In the genomic region with DNA sequence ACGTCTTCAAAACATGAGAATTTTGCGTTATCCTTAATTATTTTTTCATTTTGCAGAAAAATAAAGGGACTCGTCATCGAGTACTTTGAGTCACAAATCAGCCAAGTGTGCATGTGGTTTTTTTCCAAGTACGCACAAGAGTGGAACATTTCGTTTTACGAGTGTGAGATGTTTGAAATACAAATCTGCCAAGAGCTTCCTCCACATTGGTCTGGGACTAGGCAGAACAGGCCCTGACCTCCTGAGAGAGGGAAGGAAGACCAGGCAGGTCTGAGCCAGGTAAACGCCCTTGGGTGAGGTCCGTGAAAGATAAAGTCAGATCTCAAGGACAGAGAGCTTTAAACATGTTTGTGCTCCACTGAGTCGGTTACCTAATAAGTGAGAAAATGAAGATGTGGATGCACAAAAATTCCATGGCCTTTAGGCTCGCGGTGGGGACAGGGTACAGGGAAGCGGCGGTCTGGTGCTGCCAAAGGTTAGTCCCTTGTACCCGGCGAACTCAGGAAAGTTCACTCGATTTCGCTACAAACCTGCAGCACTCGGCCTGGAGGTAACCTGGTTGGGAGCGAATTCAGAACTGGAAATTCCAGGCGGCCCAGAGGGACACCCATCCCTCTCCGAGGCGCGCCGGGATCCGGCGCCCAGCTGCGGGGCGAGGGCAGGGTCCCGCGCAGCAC, we compare ENCODE assay signal across 8 cellular contexts. TPM values are rescaled to one million over a fixed set of nuclear protein-coding genes. Genes with fewer than 3 reads are reported as not detected.
DNase-seq lines count a peak whose midpoint lies in the region; ATAC-seq, FAIRE-seq and TF ChIP-seq lines count a peak whose summit lies in the region.

No MANE protein-coding gene starts in this region.

- H3K79me2 ChIP-seq in ACC112 (ENCODE audit: control insufficient read depth, insufficient read depth, low read length, unreplicated experiment) (peaks cover 44% of the 10 kb centered on the region), astrocyte (ENCODE audit: insufficient read depth, low read length) (peaks cover 44% of the 10 kb centered on the region)

- H3K27me3 ChIP-seq in ACC112 (ENCODE audit: insufficient read depth, low read length), result no peaks in the 10 kb centered on the region
- H3K27me3 ChIP-seq in astrocyte (ENCODE audit: insufficient read depth, low read length), result no peaks in the 10 kb centered on the region

- H3K4me3 Mint-ChIP-seq in astrocyte (ENCODE audit: unreplicated experiment), result peak overlapping the region; percentile 84

- peaks cover 22% of the 10 kb centered on the region for H3K4me1 Mint-ChIP-seq in astrocyte (ENCODE audit: low read depth, unreplicated experiment)

- peak overlapping the region; percentile 59 for H3K27ac Mint-ChIP-seq in astrocyte (ENCODE audit: unreplicated experiment)

- TF ChIP-seq CTCF in astrocyte (IDR thresholded peaks at IDR 0.05; ENCODE audit: insufficient read depth, low read depth, low read length) (no peak), GM20000 (IDR thresholded peaks at IDR 0.05; ENCODE audit: extremely low read depth, missing control alignments) (no peak)

- no peaks in the 10 kb centered on the region for H3K36me3 Mint-ChIP-seq in astrocyte (ENCODE audit: low read depth, unreplicated experiment)

- H2AFZ ChIP-seq in ACC112 (ENCODE audit: low read length, unreplicated experiment) (peak overlapping the region; percentile 91), astrocyte (ENCODE audit: low read depth, low read length) (peak overlapping the region; percentile 87)

- FAIRE-seq in astrocyte (lab: Jason Lieb, UNC), result no peak

- H3K4me1 ChIP-seq in ACC112 (ENCODE audit: control insufficient read depth, insufficient read depth, low read length, unreplicated experiment), result peaks cover 31% of the 10 kb centered on the region
- peaks cover 14% of the 10 kb centered on the region for H3K4me1 ChIP-seq in astrocyte (ENCODE audit: insufficient read depth, low read length)

- DNase-seq in astrocyte (ENCODE audit: low read depth) (no peak), posterior cingulate gyrus (no peak), GM20000 (ENCODE audit: low spot score) (no peak)

- no peaks in the 10 kb centered on the region for H3K9me3 ChIP-seq in astrocyte (ENCODE audit: insufficient read depth, low read depth, low read length)
- no peaks in the 10 kb centered on the region for H3K9me3 ChIP-seq in iPS-18c (ENCODE audit: control insufficient read depth, insufficient read depth, low read length)

- no peaks in the 10 kb centered on the region for H3K9me3 Mint-ChIP-seq in astrocyte (ENCODE audit: unreplicated experiment)

- peaks cover 22% of the 10 kb centered on the region for H4K20me1 ChIP-seq in astrocyte (ENCODE audit: insufficient read depth, low read length)

- H3K36me3 ChIP-seq in ACC112 (ENCODE audit: insufficient read depth, low read length) (no peaks in the 10 kb centered on the region), astrocyte (ENCODE audit: insufficient read depth, low read length) (no peaks in the 10 kb centered on the region)

- peak overlapping the region; percentile 94 for H3K9ac ChIP-seq in astrocyte (ENCODE audit: low read length)

- peak overlapping the region; percentile 93 for H3K4me2 ChIP-seq in astrocyte (ENCODE audit: low read length)

- ATAC-seq in GM18907 (IDR thresholded peaks at IDR 0.05; ENCODE audit: unreplicated experiment) (peak; percentile 19), HG03521 (IDR thresholded peaks at IDR 0.05; ENCODE audit: unreplicated experiment) (peak; percentile 11)

- H3K27me3 Mint-ChIP-seq in astrocyte (ENCODE audit: low read depth, unreplicated experiment), result no peaks in the 10 kb centered on the region

- H3K27ac ChIP-seq in ACC112 (ENCODE audit: low read depth, low read length) (no peak overlapping the region), astrocyte (ENCODE audit: low read depth, low read length) (no peak overlapping the region), skin epidermis (peak overlapping the region in 20 of 21 experiments; percentile 97 to 100 (median 100))

- intact Hi-C loops in posterior cingulate gyrus (cut with DNase I), result loop anchor here (2.0 to 10.0 kb wide), 4 partner anchors 70 to 352 kb away; a partner anchor contains a TSS

- H3K4me3 ChIP-seq in ACC112 (ENCODE audit: low read depth, low read length) (peak overlapping the region; percentile 96), astrocyte (ENCODE audit: insufficient read depth, low read depth, low read length) (peak overlapping the region; percentile 86), iPS-18c (ENCODE audit: insufficient read depth, low read depth, low read length) (peak overlapping the region; percentile 96; the same call in 1 of the 2 replicates), skin epidermis (peak overlapping the region; percentile 60 to 95 (median 83))

RNA-seq across cellular contexts. Expression of a gene that starts 0.4 kb away (rescaled TPM):
- total RNA-seq in astrocyte, result 358 and 418 TPM in 2 replicates

Comparison
In these comparisons a context has a peak if more than half of its experiments do, and no peak if none do; other contexts are left out.
1. H3K27ac ChIP-seq: peak in skin epidermis (20 of 21); none in ACC112 (single experiment) and astrocyte (single experiment).
2. Peak in every context shown above with its lines, with median percentiles within 50 percentile points of each other: H3K4me3 ChIP-seq.